ENCODE assay signal across 27 cellular contexts in genomic region chr21:37469441-37469840, GRCh38.
"Had no signal": no experiment of that assay in that cellular context is flagged by ENCODE, and none has a peak within 500 bp of the region (broad histone marks: within the 10 kb centered on the region; RNA-seq: fewer than 3 reads in every experiment).

No MANE protein-coding gene starts in this region.

- H3K4me3 ChIP-seq: cardiac muscle cell, colonic mucosa, gastroesophageal sphincter, hepatocyte, pancreas, prostate gland, sigmoid colon, stomach, thyroid gland had no signal

- FAIRE-seq: endothelial cell of umbilical vein, keratinocyte, pancreas, small intestine had no signal

- H3K9me3 Mint-ChIP-seq: activated CD4-positive, alpha-beta memory T cell treated with anti-CD3 and anti-CD28 coated beads for 36 hours; activated T-cell treated with anti-CD3 and anti-CD28 coated beads, Interleukin-2, amount 50 U/mL, for 4 hours; activated T-helper 2 cell treated with anti-CD3 and anti-CD28 coated beads, Interferon-gamma antibody, Interleukin-2, Interleukin-4, amounts not matched to agents 10 μg/mL and 5 μg/mL and 100 μg/mL, durations not matched to agents 14 hours and 24 hours and 36 hours; T-helper 2 cell treated with Interferon-gamma antibody and Interleukin-4, amounts not matched to agents 5 μg/mL and 100 μg/mL, for 36 hours had no signal

- H3K4me3 Mint-ChIP-seq: activated CD4-positive, alpha-beta memory T cell treated with anti-CD3 and anti-CD28 coated beads for 36 hours; activated naive CD8-positive, alpha-beta T cell; activated T-cell treated with anti-CD3 and anti-CD28 coated beads, Interleukin-2, amount 50 U/mL, for 4 hours; brain; stimulated activated naive B cell treated with anti-CD40 and anti-IgM and Interleukin-4, amounts not matched to agents 10 μg/mL and 1 μg/mL and 100 μg/mL, for 72 hours; T-helper 2 cell treated with Interferon-gamma antibody and Interleukin-4, amounts not matched to agents 5 μg/mL and 100 μg/mL, for 36 hours had no signal

- H3K27ac ChIP-seq: cardiac muscle cell, colonic mucosa, gastroesophageal sphincter, hepatocyte, pancreas, prostate gland, sigmoid colon, stomach, thyroid gland had no signal

- H3K27me3 Mint-ChIP-seq: activated CD4-positive, alpha-beta memory T cell treated with anti-CD3 and anti-CD28 coated beads for 36 hours; activated naive CD8-positive, alpha-beta T cell; brain; stimulated activated naive B cell treated with anti-CD40 and anti-IgM and Interleukin-4, amounts not matched to agents 10 μg/mL and 1 μg/mL and 100 μg/mL, for 72 hours had no signal

- DNase-seq: activated CD4-positive, alpha-beta memory T cell treated with anti-CD3 and anti-CD28 coated beads for 36 hours; activated CD4-positive, alpha-beta T cell treated with anti-CD3 and anti-CD28 coated beads for 48 hours; activated T-cell treated with anti-CD3 and anti-CD28 coated beads, Interleukin-2, amount 50 U/mL, for 4 hours; aorta; cerebellar nuclear complex; colonic mucosa; effector memory CD4-positive, alpha-beta T cell; left cardiac atrium; left ventricle myocardium superior; pancreas; sigmoid colon; small intestine; stimulated activated CD4-positive, alpha-beta T cell treated with anti-CD3 and anti-CD28 coated beads, Interleukin-4, amount 100 ng/mL, for 4 hours; stimulated activated CD8-positive, alpha-beta memory T cell treated with anti-CD3 and anti-CD28 coated beads, Interleukin-4, amount 100 ng/mL, for 48 hours; stimulated activated naive B cell treated with anti-CD40 and anti-IgM and Interleukin-4, amounts not matched to agents 10 μg/mL and 1 μg/mL and 100 μg/mL, for 72 hours; stomach; thyroid gland had no signal

- H3K27ac Mint-ChIP-seq: activated CD4-positive, alpha-beta memory T cell treated with anti-CD3 and anti-CD28 coated beads for 36 hours; activated T-helper 2 cell treated with anti-CD3 and anti-CD28 coated beads, Interferon-gamma antibody, Interleukin-2, Interleukin-4, amounts not matched to agents 10 μg/mL and 5 μg/mL and 100 μg/mL, durations not matched to agents 14 hours and 24 hours and 36 hours; brain; stimulated activated naive B cell treated with anti-CD40 and anti-IgM and Interleukin-4, amounts not matched to agents 10 μg/mL and 1 μg/mL and 100 μg/mL, for 72 hours; T-helper 2 cell treated with Interferon-gamma antibody and Interleukin-4, amounts not matched to agents 5 μg/mL and 100 μg/mL, for 36 hours had no signal

- H3K36me3 ChIP-seq: colonic mucosa, pancreas, prostate gland, sigmoid colon had no signal

- H3K9me3 ChIP-seq: colonic mucosa, gastroesophageal sphincter, pancreas, prostate gland, sigmoid colon, stomach, thyroid gland had no signal

- H3K27me3 ChIP-seq: cardiac muscle cell, colonic mucosa, gastroesophageal sphincter, hepatocyte, pancreas, sigmoid colon, stomach, thyroid gland had no signal

- H3K4me1 ChIP-seq: colonic mucosa, prostate gland had no signal

- ATAC-seq: activated T-cell treated with anti-CD3 and anti-CD28 coated beads, Interleukin-2, amount 50 U/mL, for 4 hours; gastroesophageal sphincter; left cardiac atrium; left ventricle myocardium superior; pancreas; stimulated activated naive B cell treated with anti-CD40 and anti-IgM and Interleukin-4, amounts not matched to agents 10 μg/mL and 1 μg/mL and 100 μg/mL, for 72 hours had no signal
